In genomic region chr11:22808559-22809197, GRCh38 we compare ENCODE assay signal across 13 cellular contexts. TPM values are rescaled to one million over a fixed set of nuclear protein-coding genes. Genes with fewer than 3 reads are reported as not detected.
DNase-seq lines count a peak whose midpoint lies in the region; ATAC-seq, FAIRE-seq and TF ChIP-seq lines count a peak whose summit lies in the region.
"Had no signal": no experiment of that assay in that cellular context is flagged by ENCODE, and none has a peak within 500 bp of the region (broad histone marks: within the 10 kb centered on the region; RNA-seq: fewer than 3 reads in every experiment).

No MANE protein-coding gene starts in this region.

- peaks cover 4% of the 10 kb centered on the region for H3K4me1 Mint-ChIP-seq in type B pancreatic cell (ENCODE audit: unreplicated experiment)
- no peaks in the 10 kb centered on the region for H3K4me1 Mint-ChIP-seq in natural killer cell treated with Interleukin-12 subunit alpha and Interleukin-12 subunit beta and Interleukin-15 and Interleukin-18, amount 100 ng/mL, for 72 hours (ENCODE audit: low read depth in 2 of 2)

- ATAC-seq in GM18867 (IDR thresholded peaks at IDR 0.05; ENCODE audit: unreplicated experiment), result peak; percentile 49
- peak; percentile 27 for ATAC-seq in GM21515 (IDR thresholded peaks at IDR 0.05; ENCODE audit: unreplicated experiment)
- ATAC-seq in HG03135 (IDR thresholded peaks at IDR 0.05; ENCODE audit: unreplicated experiment), result peak; percentile 26
- peak; percentile 45 for ATAC-seq in GM12878
- ATAC-seq in natural killer cell treated with Interleukin-12 subunit alpha and Interleukin-12 subunit beta and Interleukin-15 and Interleukin-18, amount 100 ng/mL, for 72 hours, result no peak
- ATAC-seq: left lung, Panc1 had no signal

- H3K27me3 Mint-ChIP-seq in type B pancreatic cell, result no peaks in the 10 kb centered on the region
- H3K27me3 Mint-ChIP-seq in natural killer cell treated with Interleukin-12 subunit alpha and Interleukin-12 subunit beta and Interleukin-15 and Interleukin-18, amount 100 ng/mL, for 72 hours, result peaks cover 0 to 7% of the 10 kb centered on the region in 2 donors

- no peak overlapping the region for H3K4me3 Mint-ChIP-seq in type B pancreatic cell
- H3K4me3 Mint-ChIP-seq in natural killer cell treated with Interleukin-12 subunit alpha and Interleukin-12 subunit beta and Interleukin-15 and Interleukin-18, amount 100 ng/mL, for 72 hours, result no peak overlapping the region
- H3K4me3 Mint-ChIP-seq: activated T-cell treated with anti-CD3 and anti-CD28 coated beads, Interleukin-2, amount 50 U/mL, for 24 hours had no signal

- H2AFZ ChIP-seq in GM12878 (ENCODE audit: control insufficient read depth, low read depth, low read length), result no peak overlapping the region

- no peaks in the 10 kb centered on the region for H3K27me3 ChIP-seq in GM12878 (replicated peaks in 1 of 2; ENCODE audit: control insufficient read depth in 2 of 2, insufficient read depth in 2 of 2, low read length in 1 of 2)
- H3K27me3 ChIP-seq: brain microvascular endothelial cell, left lung had no signal

- H3K27ac Mint-ChIP-seq in type B pancreatic cell, result no peak overlapping the region
- no peak overlapping the region for H3K27ac Mint-ChIP-seq in natural killer cell treated with Interleukin-12 subunit alpha and Interleukin-12 subunit beta and Interleukin-15 and Interleukin-18, amount 100 ng/mL, for 72 hours
- H3K27ac Mint-ChIP-seq: activated T-cell treated with anti-CD3 and anti-CD28 coated beads, Interleukin-2, amount 50 U/mL, for 24 hours had no signal

- peaks cover 6% of the 10 kb centered on the region for H3K9me3 ChIP-seq in GM12878 (replicated peaks; ENCODE audit: control insufficient read depth, insufficient read depth, low read length)
- H3K9me3 ChIP-seq: left lung had no signal

- no peaks in the 10 kb centered on the region; a peak in 1 of 4 replicates for H3K36me3 ChIP-seq in GM12878 (ENCODE audit: control insufficient read depth in 2 of 2, insufficient read depth in 2 of 2, low read length in 1 of 2)
- H3K36me3 ChIP-seq: brain microvascular endothelial cell, left lung had no signal

- SMC1A ChIA-PET in GM12878 (lab: Charles Lee; ENCODE audit: uncharacterized antibody, unreplicated experiment), result interaction anchor here (1.0 to 1.7 kb wide), 3 partner anchors 11 to 17 kb away, joined by 3 read pairs; no protein-coding TSS in a partner anchor

- WGBS in GM12878 (ENCODE audit: insufficient coverage, insufficient replicate concordance, low lambda C conversion rate, missing lambda C conversion rate), result 75% methylated on average over 3 of the region's 3 CpGs

- H3K4me3 ChIP-seq in GM12878, result no peak overlapping the region
- H3K4me3 ChIP-seq: left lung had no signal

- peak overlapping the region; percentile 22; the same call in 1 of the 2 replicates for H3K4me2 ChIP-seq in GM12878 (ENCODE audit: control insufficient read depth, insufficient read depth)

- in situ Hi-C loops in GM12878 (cut with MboI), result no loop called here

- RAD21 ChIA-PET in GM12878 (lab: Charles Lee; ENCODE audit: unreplicated experiment), result interaction anchor here (1.1 kb wide), 1 partner anchor 31 kb away, joined by 3 read pairs; no protein-coding TSS in a partner anchor

- H3K79me2 ChIP-seq in GM12878 (ENCODE audit: control insufficient read depth, insufficient read depth, low read length), result no peaks in the 10 kb centered on the region

- H3K9ac ChIP-seq in GM12878 (ENCODE audit: control insufficient read depth, insufficient read depth, low read length), result no peak overlapping the region

- peaks cover 5% of the 10 kb centered on the region; the same call in 1 of the 2 replicates for H3K4me1 ChIP-seq in GM12878 (ENCODE audit: control insufficient read depth, insufficient read depth, low read length)

- TF ChIP-seq CTCF in GM12878 (IDR thresholded peaks at IDR 0.05 in 2 of 3, conservative IDR thresholded peaks at IDR 0.05 in 1 of 3; ENCODE audit: control insufficient read depth in 2 of 3, extremely low read depth in 1 of 3, insufficient read depth in 1 of 3, low read depth in 3 of 3, low read length in 3 of 3), result no peak
- no peak for TF ChIP-seq CTCF in type B pancreatic cell (conservative IDR thresholded peaks at IDR 0.05)

- FAIRE-seq in GM12878 (lab: Jason Lieb, UNC) (no peak), H54 (lab: Jason Lieb, UNC) (no peak)

- DNase-seq in GM12878 (ENCODE audit: low read depth, low spot score) (no peak), kidney tubule cell (ENCODE audit: low spot score) (no peak), type B pancreatic cell (ENCODE audit: extremely low spot score, unreplicated experiment) (no peak), H54 (ENCODE audit: insufficient read length, low spot score) (no peak)
- DNase-seq in natural killer cell treated with Interleukin-12 subunit alpha and Interleukin-12 subunit beta and Interleukin-15 and Interleukin-18, amount 100 ng/mL, for 72 hours (ENCODE audit: low spot score), result no peak
- DNase-seq: activated T-cell treated with anti-CD3 and anti-CD28 coated beads, Interleukin-2, amount 50 U/mL, for 24 hours; brain microvascular endothelial cell; left lung had no signal

- intact Hi-C loops in GM12878 (cut with micrococcal nuclease; ENCODE audit: unreplicated experiment), result no loop called here

- H3K9me3 Mint-ChIP-seq in type B pancreatic cell, result peaks cover 5% of the 10 kb centered on the region
- H3K9me3 Mint-ChIP-seq in natural killer cell treated with Interleukin-12 subunit alpha and Interleukin-12 subunit beta and Interleukin-15 and Interleukin-18, amount 100 ng/mL, for 72 hours, result peaks cover 3% of the 10 kb centered on the region

- TF ChIP-seq RAD21 in GM12878 (IDR thresholded peaks at IDR 0.05; ENCODE audit: insufficient read depth, low read depth, low read length), result no peak

- peak overlapping the region; percentile 45; the same call in 1 of the 2 replicates for H3K27ac ChIP-seq in GM12878 (ENCODE audit: control insufficient read depth, insufficient read depth)
- H3K27ac ChIP-seq: brain microvascular endothelial cell had no signal

- no peak for TF ChIP-seq POLR2A in GM12878 (IDR thresholded peaks at IDR 0.05; ENCODE audit: low read depth, low read length)
- TF ChIP-seq POLR2A in H54 (IDR thresholded peaks at IDR 0.05; ENCODE audit: low read depth, low read length), result no peak

- TF ChIP-seq EP300 in GM12878 (IDR thresholded peaks at IDR 0.05; ENCODE audit: borderline replicate concordance in 1 of 2, control insufficient read depth in 1 of 2, low read depth in 2 of 2, low read length in 2 of 2), result no peak

- CTCF ChIA-PET in GM12878 (lab: Yijun Ruan, JAX), result interaction anchor here (0.6 to 1.5 kb wide), 7 partner anchors 13 to 144 kb away, joined by 3 read pairs; partner anchors contain the start of gene SVIP

- no peaks in the 10 kb centered on the region for H4K20me1 ChIP-seq in GM12878 (ENCODE audit: control insufficient read depth, insufficient read depth)

- BruUV-seq in GM12878 (replicated peaks; lab: Mats Ljungman, UMichigan), result no TSS peak

- POLR2A ChIA-PET in GM12878 (lab: Charles Lee), result interaction anchor here (0.8 kb wide), 1 partner anchor 8 kb away, joined by 5 read pairs; no protein-coding TSS in a partner anchor

- peaks cover 6% of the 10 kb centered on the region for H3K36me3 Mint-ChIP-seq in type B pancreatic cell
- peaks cover 4% of the 10 kb centered on the region for H3K36me3 Mint-ChIP-seq in natural killer cell treated with Interleukin-12 subunit alpha and Interleukin-12 subunit beta and Interleukin-15 and Interleukin-18, amount 100 ng/mL, for 72 hours

RNA-seq across cellular contexts. Expression of gene SVIP, which starts 20.9 kb away (rescaled TPM):
- total RNA-seq in GM12878 (2013; cell fraction: nucleolus; rRNA removed), result 23.8 and 24.7 TPM in 2 replicates
- total RNA-seq in GM12878 (2014; rRNA removed) (17.8 and 30.1 TPM in 2 replicates), GM12878 (2014; rRNA removed; fragmentation: Illumina TruSeq; extraction: Trizol) (33.1 and 34.3 TPM in 2 replicates), GM12878 (2021) (59.2 and 59.3 TPM in 2 replicates), type B pancreatic cell (ENCODE audit: low replicate concordance) (26.5 and 30.1 TPM in 2 replicates)
- polyA plus RNA-seq in GM12878 (2011; ENCODE audit: low read depth), result 3.5 TPM
- polyA plus RNA-seq in GM12878 (2011; rRNA removed) (51.7 and 88.3 TPM in 2 replicates), GM12878 (2014; fragmentation: Illumina TruSeq; extraction: Trizol) (34.5 and 35.8 TPM in 2 replicates), GM12878 (2014; fragmentation: Nextera tagmentation; extraction: Ambion mirVana) (10 to 100 TPM; 59.0 to 78.0 TPM), GM12878 (2014; rRNA removed) (24.9 and 32.4 TPM in 2 replicates), GM12878 (2016; fragmentation: Nextera tagmentation; extraction: Ambion mirVana) (10 to 100 TPM; 73.9 to 77.9 TPM)
- 8.2 and 9.3 TPM in 2 replicates for polyA plus RNA-seq in GM12878 (2011; cell fraction: cytosol; rRNA removed)
- polyA plus RNA-seq in GM12878 (2011; cell fraction: nucleus; rRNA removed), result 7.5 and 7.8 TPM in 2 replicates
- 19.7 and 22.8 TPM in 2 replicates for polyA plus RNA-seq in GM12878 (2012)
- 4.1 and 7.0 TPM in 2 replicates for polyA minus RNA-seq in GM12878 (2011; rRNA and poly(A)+ RNA removed)
- polyA minus RNA-seq in GM12878 (2011; cell fraction: cytosol; rRNA and poly(A)+ RNA removed), result 2.9 and 4.1 TPM in 2 replicates
- 6.4 and 14.5 TPM in 2 replicates for polyA minus RNA-seq in GM12878 (2011; cell fraction: nucleus; rRNA and poly(A)+ RNA removed)
- total RNA-seq in natural killer cell treated with Interleukin-12 subunit alpha and Interleukin-12 subunit beta and Interleukin-15 and Interleukin-18, amount 100 ng/mL, for 72 hours, result 10 to 100 TPM; 25.6 to 28.3 TPM

RNA-seq across cellular contexts. Expression of gene CCDC179, which starts 51.6 kb away (rescaled TPM):
- total RNA-seq in GM12878 (2013; cell fraction: nucleolus; rRNA removed), result not detected in 2 replicates
- not detected in 2 replicates for total RNA-seq in GM12878 (2014; rRNA removed)
- not detected in 2 replicates for total RNA-seq in GM12878 (2014; rRNA removed; fragmentation: Illumina TruSeq; extraction: Trizol)
- total RNA-seq in GM12878 (2021), result not detected in 2 replicates
- not detected for polyA plus RNA-seq in GM12878 (2011; ENCODE audit: low read depth)
- polyA plus RNA-seq in GM12878 (2011; rRNA removed), result not detected in 2 replicates
- polyA plus RNA-seq in GM12878 (2011; cell fraction: cytosol; rRNA removed), result not detected in 2 replicates
- not detected in 2 replicates for polyA plus RNA-seq in GM12878 (2011; cell fraction: nucleus; rRNA removed)
- polyA plus RNA-seq in GM12878 (2012), result not detected in 2 replicates
- not detected in 2 replicates for polyA plus RNA-seq in GM12878 (2014; fragmentation: Illumina TruSeq; extraction: Trizol)
- not detected for polyA plus RNA-seq in GM12878 (2014; fragmentation: Nextera tagmentation; extraction: Ambion mirVana)
- polyA plus RNA-seq in GM12878 (2014; rRNA removed), result not detected in 2 replicates
- under 1 TPM in 1 of 2 experiments, not detected in 1; 0.16 TPM for polyA plus RNA-seq in GM12878 (2016; fragmentation: Nextera tagmentation; extraction: Ambion mirVana)
- polyA minus RNA-seq in GM12878 (2011; rRNA and poly(A)+ RNA removed), result not detected in 2 replicates
- not detected in 2 replicates for polyA minus RNA-seq in GM12878 (2011; cell fraction: cytosol; rRNA and poly(A)+ RNA removed)
- not detected in 2 replicates for polyA minus RNA-seq in GM12878 (2011; cell fraction: nucleus; rRNA and poly(A)+ RNA removed)
- total RNA-seq in type B pancreatic cell (ENCODE audit: low replicate concordance), result not detected in 2 replicates
- total RNA-seq in natural killer cell treated with Interleukin-12 subunit alpha and Interleukin-12 subunit beta and Interleukin-15 and Interleukin-18, amount 100 ng/mL, for 72 hours, result not detected
- total RNA-seq: left lung, ureter had no signal

Comparison
In these comparisons a context has a peak if more than half of its experiments do, and no peak if none do; other contexts are left out.
1. ATAC-seq: peak in GM18867 (single experiment), GM21515 (single experiment), HG03135 (single experiment) and GM12878 (single experiment); none in natural killer cell treated with Interleukin-12 subunit alpha and Interleukin-12 subunit beta and Interleukin-15 and Interleukin-18, amount 100 ng/mL, for 72 hours (0 of 2).